In genomic region chr5:38598994-38599611, GRCh38 we compare ENCODE assay signal across 1 cellular context.
TF ChIP-seq lines count a peak whose summit lies in the region.

No MANE protein-coding gene starts in this region.

TF ChIP-seq in HEK293, 187 proteins besides CTCF, POLR2A, EP300 and RAD21 (continued from another document and continues in another):
- TF ChIP-seq PRDM6 (tag by site-specific recombination; IDR thresholded peaks at IDR 0.05) (0 out of 2 replicates have a peak, but pooled peaks have one; percentile 32), ZFP37 (tag by site-specific recombination; IDR thresholded peaks at IDR 0.05) (0 out of 2 replicates have a peak, but pooled peaks have one; percentile 55), ZBTB10 (tag by site-specific recombination; IDR thresholded peaks at IDR 0.05) (no peak), ZNF398 (tag by site-specific recombination; IDR thresholded peaks at IDR 0.05) (no peak), OSR2 (tag by site-specific recombination; IDR thresholded peaks at IDR 0.05) (peak; percentile 82), ZNF664 (tag by site-specific recombination; IDR thresholded peaks at IDR 0.05) (no peak), ZNF335 (tag by site-specific recombination; conservative IDR thresholded peaks at IDR 0.05) (peak; percentile 60), ZSCAN16 (tag by site-specific recombination; IDR thresholded peaks at IDR 0.05) (no peak), BCL6B (tag by site-specific recombination; IDR thresholded peaks at IDR 0.05) (peak; percentile 57; the same call in 1 of the 2 replicates), EGR2 (tag by site-specific recombination; IDR thresholded peaks at IDR 0.05; ENCODE audit: low read depth) (no peak), ZNF133 (tag by site-specific recombination; IDR thresholded peaks at IDR 0.05) (no peak), ZNF449 (tag by site-specific recombination; IDR thresholded peaks at IDR 0.05) (no peak), ZNF146 (tag by site-specific recombination; IDR thresholded peaks at IDR 0.05) (no peak), KLF7 (tag by site-specific recombination; IDR thresholded peaks at IDR 0.05; ENCODE audit: borderline replicate concordance) (no peak), ZNF433 (tag by site-specific recombination; IDR thresholded peaks at IDR 0.05; ENCODE audit: low read depth) (no peak), SETDB1 (IDR thresholded peaks at IDR 0.05; ENCODE audit: insufficient read length, low read length) (no peak), ZNF114 (tag by site-specific recombination; IDR thresholded peaks at IDR 0.05) (no peak), ZNF302 (tag by site-specific recombination; IDR thresholded peaks at IDR 0.05; ENCODE audit: low read depth) (no peak), MEIS1 (CRISPR knock-in tag; IDR thresholded peaks at IDR 0.05; ENCODE audit: borderline replicate concordance) (no peak), ZNF140 (tag by site-specific recombination; IDR thresholded peaks at IDR 0.05) (no peak), PRDM10 (tag by site-specific recombination; IDR thresholded peaks at IDR 0.05) (peak; percentile 42), ZNF214 (tag by site-specific recombination; IDR thresholded peaks at IDR 0.05; ENCODE audit: borderline replicate concordance) (no peak), ZNF629 (tag by site-specific recombination; IDR thresholded peaks at IDR 0.05) (peak; percentile 72), ZNF558 (tag by site-specific recombination; IDR thresholded peaks at IDR 0.05) (no peak), ZNF513 (tag by site-specific recombination; IDR thresholded peaks at IDR 0.05) (no peak), ZNF266 (tag by site-specific recombination; IDR thresholded peaks at IDR 0.05; ENCODE audit: low read depth) (no peak), BCL11A (tag by site-specific recombination; IDR thresholded peaks at IDR 0.05; ENCODE audit: low read depth) (0 out of 2 replicates have a peak, but pooled peaks have one; percentile 15), ZNF639 (tag by site-specific recombination; IDR thresholded peaks at IDR 0.05) (peak; percentile 44; the same call in 1 of the 2 replicates), KLF9 (tag by site-specific recombination; IDR thresholded peaks at IDR 0.05; ENCODE audit: low read depth) (no peak), ATF2 (tag by site-specific recombination; IDR thresholded peaks at IDR 0.05; ENCODE audit: low read depth) (no peak), ZNF610 (tag by site-specific recombination; IDR thresholded peaks at IDR 0.05; ENCODE audit: borderline replicate concordance) (no peak), ZNF785 (tag by site-specific recombination; IDR thresholded peaks at IDR 0.05) (no peak), ZNF548 (tag by site-specific recombination; IDR thresholded peaks at IDR 0.05) (no peak), ZNF624 (tag by site-specific recombination; IDR thresholded peaks at IDR 0.05) (no peak), KLF1 (tag by site-specific recombination; IDR thresholded peaks at IDR 0.05) (no peak), ZNF768 (tag by site-specific recombination; IDR thresholded peaks at IDR 0.05) (no peak), ZNF654 (tag by site-specific recombination; IDR thresholded peaks at IDR 0.05; ENCODE audit: low read depth) (no peak), INSM2 (tag by site-specific recombination; IDR thresholded peaks at IDR 0.05) (peak; percentile 64; the same call in 1 of the 2 replicates), ZNF169 (tag by site-specific recombination; IDR thresholded peaks at IDR 0.05) (no peak), KLF8 (tag by site-specific recombination; IDR thresholded peaks at IDR 0.05) (0 out of 2 replicates have a peak, but pooled peaks have one; percentile 40), MZF1 (tag by site-specific recombination; IDR thresholded peaks at IDR 0.05; ENCODE audit: borderline replicate concordance) (no peak)
